Comparison of ENCODE assay signal across 22 cellular contexts in the genomic region with DNA sequence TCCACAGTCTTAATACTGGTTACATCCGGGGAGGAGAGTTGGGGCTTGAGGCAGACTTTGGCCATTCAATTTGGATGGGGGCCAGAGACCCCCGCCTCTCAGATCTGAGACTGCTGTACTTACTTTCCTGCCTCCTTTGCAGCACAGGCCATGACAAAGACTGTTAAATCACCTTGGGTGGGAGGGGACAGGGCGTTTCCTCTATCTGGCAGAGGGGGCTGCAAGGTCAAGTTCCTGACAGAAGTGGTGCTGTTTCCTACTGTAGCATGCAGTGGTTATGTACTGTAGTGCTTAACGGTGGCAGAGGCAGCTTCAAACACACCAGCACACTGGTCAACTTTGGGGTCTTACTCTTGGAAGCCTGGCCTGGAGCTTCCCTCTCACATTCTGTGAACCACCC.
"Had no signal": no experiment of that assay in that cellular context is flagged by ENCODE, and none has a peak within 500 bp of the region (broad histone marks: within the 10 kb centered on the region; RNA-seq: fewer than 3 reads in every experiment).

No MANE protein-coding gene starts in this region.

- ATAC-seq: activated naive CD4-positive, alpha-beta T cell treated with anti-CD3 and anti-CD28 coated beads, Interleukin-2, amount 50 U/mL, for 72 hours; activated T-helper 17 cell treated with anti-CD3 and anti-CD28 coated beads, Interleukin-2, amount 50 U/mL, for 72 hours; mucosa of descending colon; sciatic nerve had no signal

- H3K9me3 ChIP-seq: esophagus muscularis mucosa, mucosa of descending colon, testis, uterus had no signal

- H3K79me2 ChIP-seq: hepatocyte had no signal

- H3K4me3 ChIP-seq: esophagus muscularis mucosa, hepatocyte, mucosa of descending colon, testis, uterus had no signal

- H3K4me2 ChIP-seq: hepatocyte had no signal

- DNase-seq: activated T-cell treated with anti-CD3 and anti-CD28 coated beads, Interleukin-2, amount 50 U/mL, for 24 hours; aorta; central memory CD4-positive, alpha-beta T cell; effector memory CD4-positive, alpha-beta T cell; glutamatergic neuron; mucosa of descending colon; nephron progenitor cell; occipital lobe; small intestine; stimulated activated CD4-positive, alpha-beta T cell treated with anti-CD3 and anti-CD28 coated beads, Interleukin-15, amount 100 ng/mL, for 24 hours; stimulated activated CD8-positive, alpha-beta memory T cell treated with anti-CD3 and anti-CD28 coated beads, Interleukin-4, amount 100 ng/mL, for 48 hours; stimulated activated naive CD4-positive, alpha-beta T cell; testis; trophoblast cell; uterus had no signal

- H3K4me3 Mint-ChIP-seq: activated T-cell treated with anti-CD3 and anti-CD28 coated beads, Interleukin-2, amount 50 U/mL, for 24 hours; activated T-helper 17 cell treated with anti-CD3 and anti-CD28 coated beads, Interleukin-2, amount 50 U/mL, for 72 hours; brain; memory B cell; nephron progenitor cell had no signal

- H3K4me1 ChIP-seq: esophagus muscularis mucosa, testis, uterus had no signal

- H3K27me3 ChIP-seq: esophagus muscularis mucosa, hepatocyte, testis, uterus had no signal

- H3K4me1 Mint-ChIP-seq: activated T-helper 17 cell treated with anti-CD3 and anti-CD28 coated beads, Interleukin-2, amount 50 U/mL, for 72 hours; brain; memory B cell had no signal

- H3K27ac Mint-ChIP-seq: activated naive CD4-positive, alpha-beta T cell treated with anti-CD3 and anti-CD28 coated beads, Interleukin-2, amount 50 U/mL, for 72 hours; activated T-cell treated with anti-CD3 and anti-CD28 coated beads, Interleukin-2, amount 50 U/mL, for 24 hours; activated T-helper 17 cell treated with anti-CD3 and anti-CD28 coated beads, Interleukin-2, amount 50 U/mL, for 72 hours; brain; memory B cell; nephron progenitor cell had no signal

- H3K36me3 ChIP-seq: uterus had no signal

- H3K27ac ChIP-seq: esophagus muscularis mucosa, hepatocyte, testis, uterus had no signal

- H2AFZ ChIP-seq: hepatocyte had no signal

- H3K9me3 Mint-ChIP-seq: activated T-helper 17 cell treated with anti-CD3 and anti-CD28 coated beads, Interleukin-2, amount 50 U/mL, for 72 hours; brain had no signal
